Comparison of ENCODE assay signal across 10 cellular contexts in the genomic region with DNA sequence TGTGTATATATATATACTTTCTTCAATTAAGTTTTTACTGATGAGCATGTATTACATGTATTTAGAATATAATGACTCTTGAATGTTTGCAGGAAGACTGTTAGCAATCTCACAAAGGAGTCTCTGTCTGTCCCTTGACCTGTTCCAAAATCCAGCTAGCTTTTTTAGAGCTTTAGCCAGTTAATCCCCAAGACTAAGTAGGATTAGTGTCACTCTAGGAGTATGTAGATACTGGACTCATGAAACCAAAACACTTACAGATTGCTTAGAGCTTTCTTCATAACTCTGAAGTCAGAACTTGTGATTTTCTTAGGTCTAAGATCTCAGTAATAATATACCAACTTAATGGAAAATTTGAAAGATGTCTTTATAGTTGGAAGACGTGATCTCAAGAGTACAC. TPM values are rescaled to one million over a fixed set of nuclear protein-coding genes. Genes with fewer than 3 reads are reported as not detected.
A peak's percentile ranks its signal among the peaks of the same experiment; 100 is the strongest.
DNase-seq lines count a peak whose midpoint lies in the region; ATAC-seq, FAIRE-seq and TF ChIP-seq lines count a peak whose summit lies in the region.
"Had no signal": no experiment of that assay in that cellular context is flagged by ENCODE, and none has a peak within 500 bp of the region (broad histone marks: within the 10 kb centered on the region; RNA-seq: fewer than 3 reads in every experiment).

No MANE protein-coding gene starts in this region.

- peaks cover 14% of the 10 kb centered on the region for H3K4me1 Mint-ChIP-seq in GM23338
- peaks cover 29% of the 10 kb centered on the region for H3K4me1 Mint-ChIP-seq in activated T-helper 17 cell treated with anti-CD3 and anti-CD28 coated beads, Interleukin-2, amount 50 U/mL, for 72 hours

- peaks cover 19% of the 10 kb centered on the region for H4K20me1 ChIP-seq in GM23338 (replicated peaks; ENCODE audit: insufficient read depth)

- TF ChIP-seq POLR2A in A549 (IDR thresholded peaks at IDR 0.05; ENCODE audit: low read length), result no peak

- TF ChIP-seq EP300 in A549 (IDR thresholded peaks at IDR 0.05), result no peak

- H3K9me3 ChIP-seq in A549, result no peaks in the 10 kb centered on the region
- H3K9me3 ChIP-seq: thoracic aorta had no signal

- H3K79me2 ChIP-seq in GM23338 (replicated peaks; ENCODE audit: insufficient read depth), result peaks cover 58% of the 10 kb centered on the region

- H3K9me2 ChIP-seq in GM23338 (ENCODE audit: insufficient read depth), result no peaks in the 10 kb centered on the region; the same call in 1 of the 2 replicates

- H3K27me3 Mint-ChIP-seq in GM23338 (ENCODE audit: insufficient read depth, low read depth, poor library complexity), result peaks cover 2% of the 10 kb centered on the region
- H3K27me3 Mint-ChIP-seq in activated T-helper 17 cell treated with anti-CD3 and anti-CD28 coated beads, Interleukin-2, amount 50 U/mL, for 72 hours, result no peaks in the 10 kb centered on the region

- H3K27ac Mint-ChIP-seq in GM23338, result no peak overlapping the region
- peak overlapping the region; percentile 96 for H3K27ac Mint-ChIP-seq in activated T-helper 17 cell treated with anti-CD3 and anti-CD28 coated beads, Interleukin-2, amount 50 U/mL, for 72 hours

- no peak overlapping the region for H3K27ac ChIP-seq in A549
- no peak overlapping the region for H3K27ac ChIP-seq in GM23338 (ENCODE audit: low read depth)

- H3K4me2 ChIP-seq in A549 (peak overlapping the region; percentile 96), GM23338 (peak overlapping the region; percentile 88)

- FAIRE-seq in A549 (lab: Jason Lieb, UNC), result no peak

- DNase-seq in A549 (ENCODE audit: low read depth in 1 of 2, low spot score in 1 of 2) (no peak), GM23338 (ENCODE audit: low spot score) (no peak), iris pigment epithelial cell (ENCODE audit: low read depth) (peak; percentile 52), cerebellar nuclear complex (lab: John Stamatoyannopoulos, UW) (no peak)
- DNase-seq: amniotic stem cell had no signal

- WGBS in A549 (ENCODE audit: missing lambda C conversion rate), result 83% methylated on average over 1 of the region's 1 CpG

- peaks cover 15% of the 10 kb centered on the region for H3K36me3 ChIP-seq in GM23338 (ENCODE audit: insufficient read depth)
- H3K36me3 ChIP-seq: thoracic aorta had no signal

- CTCF ChIA-PET in A549 (lab: Yijun Ruan, JAX), result interaction anchor here (1.0 to 1.4 kb wide), 3 partner anchors 9 to 54 kb away, joined by 3 to 4 read pairs (median 3); no protein-coding TSS in a partner anchor

- ATAC-seq in A549 (no peak), GM23338 (no peak), HG02571 (IDR thresholded peaks at IDR 0.05; ENCODE audit: unreplicated experiment) (no peak), HG03378 (IDR thresholded peaks at IDR 0.05; ENCODE audit: unreplicated experiment) (no peak), HG02840 (IDR thresholded peaks at IDR 0.05; ENCODE audit: low FRiP score, unreplicated experiment) (no peak)
- no peak for ATAC-seq in activated T-helper 17 cell treated with anti-CD3 and anti-CD28 coated beads, Interleukin-2, amount 50 U/mL, for 72 hours (replicated peaks)

- POLR2A ChIA-PET in A549 (lab: Yijun Ruan, JAX), result no interaction called here

- H3K9me3 Mint-ChIP-seq in GM23338, result no peaks in the 10 kb centered on the region; the same call in 2 of the 3 replicates
- H3K9me3 Mint-ChIP-seq in activated T-helper 17 cell treated with anti-CD3 and anti-CD28 coated beads, Interleukin-2, amount 50 U/mL, for 72 hours, result no peaks in the 10 kb centered on the region

- TF ChIP-seq CTCF in A549 (IDR thresholded peaks at IDR 0.05) (no peak), GM23338 (conservative IDR thresholded peaks at IDR 0.05; ENCODE audit: low read depth in 2 of 2) (no peak)

- no peak for TF ChIP-seq RAD21 in A549 (conservative IDR thresholded peaks at IDR 0.05 in 1 of 2, IDR thresholded peaks at IDR 0.05 in 1 of 2)

- peaks cover 26% of the 10 kb centered on the region; the same call in 2 of the 3 replicates for H3K4me1 ChIP-seq in A549
- peaks cover 12% of the 10 kb centered on the region for H3K4me1 ChIP-seq in GM23338 (ENCODE audit: insufficient read depth)

- no peaks in the 10 kb centered on the region for H3K27me3 ChIP-seq in GM23338 (ENCODE audit: insufficient read depth)

- H2AFZ ChIP-seq in GM23338, result no peak overlapping the region

- peaks cover 3% of the 10 kb centered on the region; the same call in 1 of the 2 replicates for H3F3A ChIP-seq in GM23338 (replicated peaks; ENCODE audit: low read depth)

- H3K4me3 ChIP-seq in A549 (peak overlapping the region; percentile 92; the same call in 1 of the 3 replicates), GM23338 (peak overlapping the region; percentile 71)

- peaks cover 22% of the 10 kb centered on the region for H3K36me3 Mint-ChIP-seq in GM23338 (ENCODE audit: low read depth)
- H3K36me3 Mint-ChIP-seq in activated T-helper 17 cell treated with anti-CD3 and anti-CD28 coated beads, Interleukin-2, amount 50 U/mL, for 72 hours (ENCODE audit: low read depth), result peaks cover 61% of the 10 kb centered on the region

- peak overlapping the region; percentile 41 for H3K4me3 Mint-ChIP-seq in GM23338
- H3K4me3 Mint-ChIP-seq in activated T-helper 17 cell treated with anti-CD3 and anti-CD28 coated beads, Interleukin-2, amount 50 U/mL, for 72 hours, result peak overlapping the region; percentile 90

TF ChIP-seq in A549, 52 proteins besides CTCF, POLR2A, EP300 and RAD21:
- no peak for TF ChIP-seq JUN (IDR thresholded peaks at IDR 0.05)
TF ChIP-seq in A549: peak in this region for 0.

TF ChIP-seq in GM23338, 12 proteins besides CTCF, POLR2A, EP300 and RAD21 (continues in another document):
- TF ChIP-seq NANOG (IDR thresholded peaks at IDR 0.05; ENCODE audit: borderline replicate concordance), result no peak
- no peak for TF ChIP-seq STAT1 (IDR thresholded peaks at IDR 0.05; ENCODE audit: unreplicated experiment)
- no peak for TF ChIP-seq EZH2phosphoT487 (IDR thresholded peaks at IDR 0.05; ENCODE audit: unreplicated experiment)
- no peak for TF ChIP-seq POLR2AphosphoS5 (IDR thresholded peaks at IDR 0.05; ENCODE audit: low read depth)
- TF ChIP-seq ZNF114 (CRISPR knock-in tag; IDR thresholded peaks at IDR 0.05), result no peak
- TF ChIP-seq CREB1 (CRISPR knock-in tag; IDR thresholded peaks at IDR 0.05; ENCODE audit: low read depth), result no peak
- TF ChIP-seq, protein P1, sequence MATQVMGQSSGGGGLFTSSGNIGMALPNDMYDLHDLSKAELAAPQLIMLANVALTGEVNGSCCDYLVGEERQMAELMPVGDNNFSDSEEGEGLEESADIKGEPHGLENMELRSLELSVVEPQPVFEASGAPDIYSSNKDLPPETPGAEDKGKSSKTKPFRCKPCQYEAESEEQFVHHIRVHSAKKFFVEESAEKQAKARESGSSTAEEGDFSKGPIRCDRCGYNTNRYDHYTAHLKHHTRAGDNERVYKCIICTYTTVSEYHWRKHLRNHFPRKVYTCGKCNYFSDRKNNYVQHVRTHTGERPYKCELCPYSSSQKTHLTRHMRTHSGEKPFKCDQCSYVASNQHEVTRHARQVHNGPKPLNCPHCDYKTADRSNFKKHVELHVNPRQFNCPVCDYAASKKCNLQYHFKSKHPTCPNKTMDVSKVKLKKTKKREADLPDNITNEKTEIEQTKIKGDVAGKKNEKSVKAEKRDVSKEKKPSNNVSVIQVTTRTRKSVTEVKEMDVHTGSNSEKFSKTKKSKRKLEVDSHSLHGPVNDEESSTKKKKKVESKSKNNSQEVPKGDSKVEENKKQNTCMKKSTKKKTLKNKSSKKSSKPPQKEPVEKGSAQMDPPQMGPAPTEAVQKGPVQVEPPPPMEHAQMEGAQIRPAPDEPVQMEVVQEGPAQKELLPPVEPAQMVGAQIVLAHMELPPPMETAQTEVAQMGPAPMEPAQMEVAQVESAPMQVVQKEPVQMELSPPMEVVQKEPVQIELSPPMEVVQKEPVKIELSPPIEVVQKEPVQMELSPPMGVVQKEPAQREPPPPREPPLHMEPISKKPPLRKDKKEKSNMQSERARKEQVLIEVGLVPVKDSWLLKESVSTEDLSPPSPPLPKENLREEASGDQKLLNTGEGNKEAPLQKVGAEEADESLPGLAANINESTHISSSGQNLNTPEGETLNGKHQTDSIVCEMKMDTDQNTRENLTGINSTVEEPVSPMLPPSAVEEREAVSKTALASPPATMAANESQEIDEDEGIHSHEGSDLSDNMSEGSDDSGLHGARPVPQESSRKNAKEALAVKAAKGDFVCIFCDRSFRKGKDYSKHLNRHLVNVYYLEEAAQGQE (IDR thresholded peaks at IDR 0.05; ENCODE audit: unreplicated experiment), result no peak
- TF ChIP-seq EZH2 (IDR thresholded peaks at IDR 0.05; ENCODE audit: low read depth, unreplicated experiment), result no peak

RNA-seq across cellular contexts. Expression of a gene that starts 2.2 kb away (rescaled TPM):
- polyA plus RNA-seq in A549 (2011; rRNA removed) (129 and 134 TPM in 2 replicates), A549 (2017; fragmentation: RNase III; extraction: RNeasy Plus Mini Kit Qiagen cat#74134 plus additional on column Dnase treatment) (58.2 to 72.8 TPM (median 70.8 TPM) in 3 replicates), GM23338 (2016; fragmentation: Nextera tagmentation; extraction: Ambion mirVana) (160 and 226 TPM in 2 replicates)
- 20.8 and 22.1 TPM in 2 replicates for polyA plus RNA-seq in A549 (2012; cell fraction: cytosol; rRNA removed)
- polyA plus RNA-seq in A549 (2012; cell fraction: nucleus; rRNA removed), result 26.2 and 34.3 TPM in 2 replicates
- polyA minus RNA-seq in A549 (2011; rRNA and poly(A)+ RNA removed), result 23.7 and 36.2 TPM in 2 replicates
- total RNA-seq in GM23338 (2014; rRNA removed; shearing (Covaris generic)), result 57.6 and 62.0 TPM in 2 replicates
- total RNA-seq in activated T-helper 17 cell treated with anti-CD3 and anti-CD28 coated beads, Interleukin-2, amount 50 U/mL, for 72 hours, result 100 to 1,000 TPM; 122 to 156 TPM
